Comparison of ENCODE assay signal across 4 cellular contexts in the genomic region with DNA sequence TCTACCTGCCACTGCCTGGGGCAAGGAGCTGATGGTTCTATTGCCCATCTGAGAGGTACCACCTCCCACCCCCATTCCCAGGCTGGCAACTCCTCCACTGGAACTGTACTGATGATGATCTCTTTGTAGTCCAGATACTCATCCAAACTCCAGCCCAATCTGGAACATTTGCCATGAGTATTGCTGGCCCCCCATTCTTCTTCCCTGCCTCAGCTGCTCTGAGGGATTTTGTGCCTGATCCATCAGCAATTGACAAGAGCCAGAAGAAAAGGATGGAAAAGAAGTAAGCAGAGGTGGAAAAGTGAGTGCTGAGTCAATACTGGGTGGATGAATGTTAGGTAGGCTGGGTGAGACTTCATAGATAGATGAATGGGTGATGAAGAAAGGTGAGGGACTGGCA.
"Had no signal": no experiment of that assay in that cellular context is flagged by ENCODE, and none has a peak within 500 bp of the region (broad histone marks: within the 10 kb centered on the region; RNA-seq: fewer than 3 reads in every experiment).

No MANE protein-coding gene starts in this region.

- DNase-seq: IMR-90 had no signal

- H3K4me3 ChIP-seq: K562 had no signal

- H3K27ac ChIP-seq: HL-60 had no signal

- ATAC-seq: HepG2, K562 had no signal
